Comparison of ENCODE assay signal across 1 cellular context in genomic region chr3:132416807-132417694, GRCh38.
A peak's percentile ranks its signal among the peaks of the same experiment; 100 is the strongest.
TF ChIP-seq lines count a peak whose summit lies in the region.

DNAJC13 (plus strand) TSS chr3:132417502; CDS start chr3:132434551, 17,049 bp downstream.

TF ChIP-seq in HEK293, 187 proteins besides CTCF, POLR2A, EP300 and RAD21 (continued from another document):
- TF ChIP-seq, protein P1, sequence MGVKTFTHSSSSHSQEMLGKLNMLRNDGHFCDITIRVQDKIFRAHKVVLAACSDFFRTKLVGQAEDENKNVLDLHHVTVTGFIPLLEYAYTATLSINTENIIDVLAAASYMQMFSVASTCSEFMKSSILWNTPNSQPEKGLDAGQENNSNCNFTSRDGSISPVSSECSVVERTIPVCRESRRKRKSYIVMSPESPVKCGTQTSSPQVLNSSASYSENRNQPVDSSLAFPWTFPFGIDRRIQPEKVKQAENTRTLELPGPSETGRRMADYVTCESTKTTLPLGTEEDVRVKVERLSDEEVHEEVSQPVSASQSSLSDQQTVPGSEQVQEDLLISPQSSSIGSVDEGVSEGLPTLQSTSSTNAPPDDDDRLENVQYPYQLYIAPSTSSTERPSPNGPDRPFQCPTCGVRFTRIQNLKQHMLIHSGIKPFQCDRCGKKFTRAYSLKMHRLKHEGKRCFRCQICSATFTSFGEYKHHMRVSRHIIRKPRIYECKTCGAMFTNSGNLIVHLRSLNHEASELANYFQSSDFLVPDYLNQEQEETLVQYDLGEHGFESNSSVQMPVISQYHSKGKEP (tag by site-specific recombination; IDR thresholded peaks at IDR 0.05): no peak
- no peak; the same call in 1 of the 2 replicates for TF ChIP-seq ZNF561 (tag by site-specific recombination; IDR thresholded peaks at IDR 0.05; ENCODE audit: borderline replicate concordance)
- peak; percentile 74; the same call in 1 of the 2 replicates for TF ChIP-seq KLF7 (tag by site-specific recombination; IDR thresholded peaks at IDR 0.05; ENCODE audit: borderline replicate concordance)
- peak; percentile 96 for TF ChIP-seq KLF8 (tag by site-specific recombination; IDR thresholded peaks at IDR 0.05)
- peak; percentile 98 for TF ChIP-seq KLF1 (tag by site-specific recombination; IDR thresholded peaks at IDR 0.05)
- no peak for TF ChIP-seq ZBTB1 (tag by site-specific recombination; IDR thresholded peaks at IDR 0.05)
- TF ChIP-seq MYNN (tag by site-specific recombination; IDR thresholded peaks at IDR 0.05; ENCODE audit: borderline replicate concordance): no peak
- peak; percentile 94 for TF ChIP-seq ZNF341 (tag by site-specific recombination; IDR thresholded peaks at IDR 0.05; ENCODE audit: low read depth)
- TF ChIP-seq ZNF792 (tag by site-specific recombination; IDR thresholded peaks at IDR 0.05): no peak
- TF ChIP-seq SP3 (tag by site-specific recombination; IDR thresholded peaks at IDR 0.05): peak; percentile 79
- no peak for TF ChIP-seq ZNF266 (tag by site-specific recombination; IDR thresholded peaks at IDR 0.05; ENCODE audit: low read depth)
- TF ChIP-seq ZNF114 (tag by site-specific recombination; IDR thresholded peaks at IDR 0.05): no peak
- TF ChIP-seq, protein P2, sequence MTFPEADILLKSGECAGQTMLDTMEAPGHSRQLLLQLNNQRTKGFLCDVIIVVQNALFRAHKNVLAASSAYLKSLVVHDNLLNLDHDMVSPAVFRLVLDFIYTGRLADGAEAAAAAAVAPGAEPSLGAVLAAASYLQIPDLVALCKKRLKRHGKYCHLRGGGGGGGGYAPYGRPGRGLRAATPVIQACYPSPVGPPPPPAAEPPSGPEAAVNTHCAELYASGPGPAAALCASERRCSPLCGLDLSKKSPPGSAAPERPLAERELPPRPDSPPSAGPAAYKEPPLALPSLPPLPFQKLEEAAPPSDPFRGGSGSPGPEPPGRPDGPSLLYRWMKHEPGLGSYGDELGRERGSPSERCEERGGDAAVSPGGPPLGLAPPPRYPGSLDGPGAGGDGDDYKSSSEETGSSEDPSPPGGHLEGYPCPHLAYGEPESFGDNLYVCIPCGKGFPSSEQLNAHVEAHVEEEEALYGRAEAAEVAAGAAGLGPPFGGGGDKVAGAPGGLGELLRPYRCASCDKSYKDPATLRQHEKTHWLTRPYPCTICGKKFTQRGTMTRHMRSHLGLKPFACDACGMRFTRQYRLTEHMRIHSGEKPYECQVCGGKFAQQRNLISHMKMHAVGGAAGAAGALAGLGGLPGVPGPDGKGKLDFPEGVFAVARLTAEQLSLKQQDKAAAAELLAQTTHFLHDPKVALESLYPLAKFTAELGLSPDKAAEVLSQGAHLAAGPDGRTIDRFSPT (tag by site-specific recombination; IDR thresholded peaks at IDR 0.05): peak; percentile 91
- peak; percentile 93 for TF ChIP-seq KLF16 (tag by site-specific recombination; IDR thresholded peaks at IDR 0.05)
- TF ChIP-seq ZNF660 (tag by site-specific recombination; IDR thresholded peaks at IDR 0.05): no peak
- TF ChIP-seq ZNF292 (tag by site-specific recombination; IDR thresholded peaks at IDR 0.05; ENCODE audit: borderline replicate concordance, low read depth): no peak
- no peak for TF ChIP-seq ZNF23 (tag by site-specific recombination; IDR thresholded peaks at IDR 0.05; ENCODE audit: borderline replicate concordance)
- TF ChIP-seq ZNF626 (tag by site-specific recombination; IDR thresholded peaks at IDR 0.05): no peak
- TF ChIP-seq SETDB1 (IDR thresholded peaks at IDR 0.05; ENCODE audit: insufficient read length, low read length): no peak
- TF ChIP-seq ZFP41 (tag by site-specific recombination; IDR thresholded peaks at IDR 0.05; ENCODE audit: borderline replicate concordance): no peak
- TF ChIP-seq YY1 (tag by site-specific recombination; IDR thresholded peaks at IDR 0.05): peak; percentile 38; the same call in 1 of the 2 replicates
- peak; percentile 70 for TF ChIP-seq ZNF366 (tag by site-specific recombination; conservative IDR thresholded peaks at IDR 0.05)
- no peak for TF ChIP-seq OSR2 (tag by site-specific recombination; IDR thresholded peaks at IDR 0.05)
- no peak for TF ChIP-seq ZNF521 (tag by site-specific recombination; IDR thresholded peaks at IDR 0.05)
- peak; percentile 100 for TF ChIP-seq KLF9 (tag by site-specific recombination; IDR thresholded peaks at IDR 0.05; ENCODE audit: low read depth)
- TF ChIP-seq TCF7L2 (IDR thresholded peaks at IDR 0.05; ENCODE audit: borderline replicate concordance, low read depth, low read length): no peak
- TF ChIP-seq ZBTB20 (tag by site-specific recombination; IDR thresholded peaks at IDR 0.05): no peak; the same call in 1 of the 2 replicates
- peak; percentile 18; the same call in 1 of the 2 replicates for TF ChIP-seq ZBTB17 (tag by site-specific recombination; IDR thresholded peaks at IDR 0.05)
- TF ChIP-seq ZFP3 (tag by site-specific recombination; IDR thresholded peaks at IDR 0.05; ENCODE audit: low read depth): no peak
- no peak for TF ChIP-seq HOXA7 (CRISPR knock-in tag; IDR thresholded peaks at IDR 0.05; ENCODE audit: borderline replicate concordance)
- TF ChIP-seq ZNF335 (tag by site-specific recombination; conservative IDR thresholded peaks at IDR 0.05): peak; percentile 62
- no peak for TF ChIP-seq TRIM28 (IDR thresholded peaks at IDR 0.05; ENCODE audit: borderline replicate concordance, low read length)
- no peak for TF ChIP-seq PRDM2 (tag by site-specific recombination; IDR thresholded peaks at IDR 0.05; ENCODE audit: borderline replicate concordance)
- 0 out of 2 replicates have a peak, but pooled peaks have one; percentile 39 for TF ChIP-seq ZNF24 (tag by site-specific recombination; IDR thresholded peaks at IDR 0.05)
- TF ChIP-seq GLI4 (tag by site-specific recombination; IDR thresholded peaks at IDR 0.05): no peak
- peak; percentile 66 for TF ChIP-seq EGR2 (tag by site-specific recombination; IDR thresholded peaks at IDR 0.05; ENCODE audit: low read depth)
- TF ChIP-seq ZNF112 (tag by site-specific recombination; IDR thresholded peaks at IDR 0.05): no peak
- TF ChIP-seq IKZF3 (tag by site-specific recombination; IDR thresholded peaks at IDR 0.05): no peak
- peak; percentile 66 for TF ChIP-seq YY2 (tag by site-specific recombination; IDR thresholded peaks at IDR 0.05)
- TF ChIP-seq SP2 (tag by site-specific recombination; IDR thresholded peaks at IDR 0.05): peak; percentile 73
- TF ChIP-seq ZNF664 (tag by site-specific recombination; IDR thresholded peaks at IDR 0.05): no peak
- peak; percentile 55 for TF ChIP-seq ZFHX2 (tag by site-specific recombination; conservative IDR thresholded peaks at IDR 0.05)
- TF ChIP-seq ZBTB26 (tag by site-specific recombination; optimal IDR thresholded peaks at IDR 0.05): peak; percentile 80
- no peak for TF ChIP-seq ZNF248 (tag by site-specific recombination; IDR thresholded peaks at IDR 0.05)
- TF ChIP-seq, protein P3, sequence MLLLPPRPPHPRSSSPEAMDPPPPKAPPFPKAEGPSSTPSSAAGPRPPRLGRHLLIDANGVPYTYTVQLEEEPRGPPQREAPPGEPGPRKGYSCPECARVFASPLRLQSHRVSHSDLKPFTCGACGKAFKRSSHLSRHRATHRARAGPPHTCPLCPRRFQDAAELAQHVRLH (tag by site-specific recombination; IDR thresholded peaks at IDR 0.05): no peak
- no peak for TF ChIP-seq ZNF707 (tag by site-specific recombination; IDR thresholded peaks at IDR 0.05)
- TF ChIP-seq ZNF600 (tag by site-specific recombination; IDR thresholded peaks at IDR 0.05): peak; percentile 84
- no peak for TF ChIP-seq ZNF416 (tag by site-specific recombination; IDR thresholded peaks at IDR 0.05)
- TF ChIP-seq, protein P4, sequence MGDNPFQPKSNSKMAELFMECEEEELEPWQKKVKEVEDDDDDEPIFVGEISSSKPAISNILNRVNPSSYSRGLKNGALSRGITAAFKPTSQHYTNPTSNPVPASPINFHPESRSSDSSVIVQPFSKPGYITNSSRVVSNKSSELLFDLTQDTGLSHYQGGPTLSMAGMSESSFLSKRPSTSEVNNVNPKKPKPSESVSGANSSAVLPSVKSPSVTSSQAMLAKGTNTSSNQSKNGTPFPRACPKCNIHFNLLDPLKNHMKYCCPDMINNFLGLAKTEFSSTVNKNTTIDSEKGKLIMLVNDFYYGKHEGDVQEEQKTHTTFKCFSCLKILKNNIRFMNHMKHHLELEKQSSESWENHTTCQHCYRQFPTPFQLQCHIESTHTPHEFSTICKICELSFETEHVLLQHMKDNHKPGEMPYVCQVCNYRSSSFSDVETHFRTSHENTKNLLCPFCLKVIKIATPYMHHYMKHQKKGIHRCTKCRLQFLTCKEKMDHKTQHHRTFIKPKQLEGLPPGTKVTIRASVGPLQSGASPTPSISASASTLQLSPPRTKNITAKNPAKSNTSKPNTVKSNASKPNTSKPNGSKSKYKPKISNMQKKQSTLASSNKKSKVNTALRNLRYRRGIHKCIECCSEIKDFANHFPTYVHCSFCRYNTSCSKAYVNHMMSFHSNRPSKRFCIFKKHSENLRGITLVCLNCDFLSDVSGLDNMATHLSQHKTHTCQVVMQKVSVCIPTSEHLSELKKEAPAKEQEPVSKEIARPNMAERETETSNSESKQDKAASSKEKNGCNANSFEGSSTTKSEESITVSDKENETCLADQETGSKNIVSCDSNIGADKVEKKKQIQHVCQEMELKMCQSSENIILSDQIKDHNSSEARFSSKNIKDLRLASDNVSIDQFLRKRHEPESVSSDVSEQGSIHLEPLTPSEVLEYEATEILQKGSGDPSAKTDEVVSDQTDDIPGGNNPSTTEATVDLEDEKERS (tag by site-specific recombination; IDR thresholded peaks at IDR 0.05): no peak
